ENCODE assay signal across 27 cellular contexts in the genomic region with DNA sequence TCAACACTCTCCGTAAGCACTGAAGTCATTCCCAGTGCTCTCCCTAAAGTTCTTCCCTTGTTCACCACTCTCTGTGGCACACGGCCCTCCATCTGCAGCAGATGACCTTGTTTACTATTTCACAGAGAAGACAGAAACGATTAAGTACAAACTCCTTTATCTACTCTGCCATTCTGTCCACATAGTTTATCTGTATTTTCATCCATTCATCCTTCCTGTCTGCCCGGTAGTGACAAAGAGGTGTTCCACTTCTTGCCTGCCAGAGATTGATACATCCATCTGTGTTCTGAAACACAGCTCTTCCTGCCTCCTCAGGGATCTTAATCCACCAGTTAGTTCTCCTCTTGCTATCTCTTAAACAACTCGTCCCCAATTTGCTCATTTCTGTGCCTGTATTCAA.
"Had no signal": no experiment of that assay in that cellular context is flagged by ENCODE, and none has a peak within 500 bp of the region (broad histone marks: within the 10 kb centered on the region; RNA-seq: fewer than 3 reads in every experiment).

No MANE protein-coding gene starts in this region.

- DNase-seq: activated CD4-positive, alpha-beta T cell treated with anti-CD3 and anti-CD28 coated beads for 48 hours; activated CD4-positive, alpha-beta T cell treated with anti-CD3 and anti-CD28 coated beads, Interleukin-2, amount 50 U/mL, for 48 hours; activated effector memory CD4-positive, alpha-beta T cell treated with Interleukin-2 at 50 U/mL for 16 hours; activated naive CD4-positive, alpha-beta T cell; activated T-cell treated with anti-CD3 and anti-CD28 coated beads, Interleukin-2, amount 50 U/mL, for 24 hours; aorta; caudate nucleus; MG63; MV-4-11; NCI-H1092 treated with DMSO at 0.1 percent for 48 hours; NCI-H1436 treated with DMSO at 0.1 percent for 48 hours; NCI-H187; NCI-H2081; NCI-H510A treated with DMSO at 0.1 percent for 48 hours; NCI-H69; NK-92 treated with Interleukin-12 subunit alpha and Interleukin-12 subunit beta, amount 100 ng/mL, for 24 hours; PC-9; SIG-M5; T-helper 17 cell; T-helper 9 cell had no signal

- H3K4me2 ChIP-seq: KMS-11, PC-9 had no signal

- H3K27me3 Mint-ChIP-seq: activated CD8-positive, alpha-beta memory T cell treated with anti-CD3 and anti-CD28 coated beads, Interleukin-2, amount 10 ng/mL, durations not matched to agents 7 days and 5 days; activated naive CD4-positive, alpha-beta T cell treated with anti-CD3 and anti-CD28 coated beads, Interleukin-2, amount 50 U/mL, for 24 hours; activated T-cell treated with anti-CD3 and anti-CD28 coated beads, Interleukin-2, amount 50 U/mL, for 24 hours; T-helper 17 cell had no signal

- H3K4me3 ChIP-seq: breast epithelium, MG63, PC-9 had no signal

- H3K9me3 ChIP-seq: breast epithelium, MG63 had no signal

- H2AFZ ChIP-seq: PC-9 had no signal

- H3K27ac Mint-ChIP-seq: activated CD8-positive, alpha-beta memory T cell treated with anti-CD3 and anti-CD28 coated beads, Interleukin-2, amount 10 ng/mL, durations not matched to agents 7 days and 5 days; activated naive CD4-positive, alpha-beta T cell treated with anti-CD3 and anti-CD28 coated beads, Interleukin-2, amount 50 U/mL, for 24 hours; activated T-cell treated with anti-CD3 and anti-CD28 coated beads, Interleukin-2, amount 50 U/mL, for 24 hours; activated T-helper 1 cell treated with anti-CD3 and anti-CD28 coated beads, Interleukin-12 subunit alpha, Interleukin-12 subunit beta, Interleukin-2, Interleukin-4 antibody, amounts not matched to agents 30 ng/mL and 10 ng/mL and 1 ng/mL, durations not matched to agents 14 hours and 24 hours and 36 hours; T-helper 17 cell had no signal

- H3K4me1 Mint-ChIP-seq: activated naive CD4-positive, alpha-beta T cell treated with anti-CD3 and anti-CD28 coated beads, Interleukin-2, amount 50 U/mL, for 24 hours; T-helper 17 cell had no signal

- H3K4me1 ChIP-seq: breast epithelium had no signal

- FAIRE-seq: TTC549 had no signal

- ATAC-seq: activated CD4-positive, CD25-positive, alpha-beta regulatory T cell treated with anti-CD3 and anti-CD28 coated beads, Interleukin-2, amount 50 U/mL, for 24 hours; T-helper 17 cell had no signal

- H3K36me3 ChIP-seq: breast epithelium had no signal

- H3K9me3 Mint-ChIP-seq: activated naive CD4-positive, alpha-beta T cell treated with anti-CD3 and anti-CD28 coated beads, Interleukin-2, amount 50 U/mL, for 24 hours; activated T-cell treated with anti-CD3 and anti-CD28 coated beads, Interleukin-2, amount 50 U/mL, for 24 hours; activated T-helper 1 cell treated with anti-CD3 and anti-CD28 coated beads, Interleukin-12 subunit alpha, Interleukin-12 subunit beta, Interleukin-2, Interleukin-4 antibody, amounts not matched to agents 30 ng/mL and 10 ng/mL and 1 ng/mL, durations not matched to agents 14 hours and 24 hours and 36 hours had no signal

- H3K27ac ChIP-seq: breast epithelium, KMS-11, PC-9 had no signal

- H3K4me3 Mint-ChIP-seq: activated CD8-positive, alpha-beta memory T cell treated with anti-CD3 and anti-CD28 coated beads, Interleukin-2, amount 10 ng/mL, durations not matched to agents 7 days and 5 days; activated naive CD4-positive, alpha-beta T cell treated with anti-CD3 and anti-CD28 coated beads, Interleukin-2, amount 50 U/mL, for 24 hours; activated T-cell treated with anti-CD3 and anti-CD28 coated beads, Interleukin-2, amount 50 U/mL, for 24 hours; activated T-helper 1 cell treated with anti-CD3 and anti-CD28 coated beads, Interleukin-12 subunit alpha, Interleukin-12 subunit beta, Interleukin-2, Interleukin-4 antibody, amounts not matched to agents 30 ng/mL and 10 ng/mL and 1 ng/mL, durations not matched to agents 14 hours and 24 hours and 36 hours; T-helper 17 cell had no signal
